In genomic region chr11:118008271-118008903, GRCh38 we compare ENCODE assay signal across 12 cellular contexts. TPM values are rescaled to one million over a fixed set of nuclear protein-coding genes. Genes with fewer than 3 reads are reported as not detected.
A peak's percentile ranks its signal among the peaks of the same experiment; 100 is the strongest.
DNase-seq lines count a peak whose midpoint lies in the region; ATAC-seq, FAIRE-seq and TF ChIP-seq lines count a peak whose summit lies in the region.
"Had no signal": no experiment of that assay in that cellular context is flagged by ENCODE, and none has a peak within 500 bp of the region (broad histone marks: within the 10 kb centered on the region; RNA-seq: fewer than 3 reads in every experiment).

No MANE protein-coding gene starts in this region.

- peaks cover 73 to 90% of the 10 kb centered on the region in 2 experiments for H3K4me1 ChIP-seq in K562 (replicated peaks in 1 of 2; ENCODE audit: control insufficient read depth in 2 of 2, insufficient read depth in 2 of 2, low read length in 2 of 2)
- H3K4me1 ChIP-seq in skeletal muscle tissue (ENCODE audit: control insufficient read depth in 3 of 3, insufficient read depth in 3 of 3, low read length in 3 of 3) = peaks cover 0 to 11% (median 3%) of the 10 kb centered on the region in 3 donors
- H3K4me1 ChIP-seq: A549 had no signal

- intact Hi-C loops in activated CD4-positive, alpha-beta T cell treated with anti-CD3 and anti-CD28 coated beads for 36 hours (cut with DNase I, micrococcal nuclease) = loop anchor here in 1 of 2 experiments (10.0 kb wide), 1 partner anchor 296 kb away; the partner anchor contains the start of gene CD3E
- intact Hi-C loops in K562 (cut with micrococcal nuclease) (no loop called here), dorsolateral prefrontal cortex (cut with DNase I) (no loop called here)

- FAIRE-seq in K562 (lab: Jason Lieb, UNC) = no peak
- FAIRE-seq: A549, islet of Langerhans had no signal

- DNase-seq in activated CD4-positive, alpha-beta T cell treated with anti-CD3 and anti-CD28 coated beads for 36 hours = no peak
- no peak for DNase-seq in activated CD4-positive, alpha-beta T cell treated with anti-CD3 and anti-CD28 coated beads for 4 hours
- DNase-seq in NB4 (ENCODE audit: low read depth) = peak; percentile 71
- no peak for DNase-seq in K562 (ENCODE audit: extremely low read depth in 1 of 4, low spot score in 3 of 4)
- no peak for DNase-seq in dorsolateral prefrontal cortex
- no peak for DNase-seq in AG08395 (ENCODE audit: low spot score)
- DNase-seq in NCI-H1694 (lab: John Stamatoyannopoulos, UW) = no peak
- DNase-seq: cerebellar nuclear complex, NCI-H510A treated with DMSO at 0.1 percent for 48 hours had no signal

- TF ChIP-seq CTCF in NB4 (IDR thresholded peaks at IDR 0.05; ENCODE audit: low read depth, low read length) = no peak
- TF ChIP-seq CTCF in K562 (IDR thresholded peaks at IDR 0.05 in 2 of 3, conservative IDR thresholded peaks at IDR 0.05 in 1 of 3; ENCODE audit: insufficient read depth in 2 of 3, low read depth in 1 of 3, low read length in 3 of 3) = no peak
- no peak for TF ChIP-seq CTCF in dorsolateral prefrontal cortex (IDR thresholded peaks at IDR 0.05 in 54 of 56, conservative IDR thresholded peaks at IDR 0.05 in 2 of 56; ENCODE audit: low read depth in 1 of 56, partially characterized antibody in 56 of 56)

- H3K27ac ChIP-seq in K562 (ENCODE audit: extremely low read depth, low read depth, low read length) (no peak overlapping the region), skeletal muscle tissue (ENCODE audit: low read depth, low read length) (peak overlapping the region; percentile 47), dorsolateral prefrontal cortex (peak overlapping the region in 17 of 59 donors; percentile 10 to 73 (median 39))
- H3K27ac ChIP-seq: A549 had no signal

- TF ChIP-seq EP300 in K562 (IDR thresholded peaks at IDR 0.05; ENCODE audit: low read length) = no peak

- no peaks in the 10 kb centered on the region; the same call in 2 of the 3 replicates for H3K36me3 ChIP-seq in K562 (ENCODE audit: control insufficient read depth, insufficient read depth, low read length)
- no peaks in the 10 kb centered on the region for H3K36me3 ChIP-seq in skeletal muscle tissue (ENCODE audit: control insufficient read depth in 3 of 3, insufficient read depth in 3 of 3, low read length in 3 of 3)

- H3K27ac Mint-ChIP-seq in activated CD4-positive, alpha-beta T cell treated with anti-CD3 and anti-CD28 coated beads for 36 hours = peak overlapping the region; percentile 55

- CTCF ChIA-PET in activated CD4-positive, alpha-beta T cell treated with anti-CD3 and anti-CD28 coated beads for 36 hours (lab: Charles Lee) = interaction anchor here (0.6 to 0.9 kb wide), 2 partner anchors 13 to 58 kb away, joined by 3 read pairs; no protein-coding TSS in a partner anchor
- CTCF ChIA-PET in K562 (lab: Yijun Ruan, JAX; ENCODE audit: low intra/inter-chr PET ratio) = no interaction called here

- no peaks in the 10 kb centered on the region for H3K9me1 ChIP-seq in K562 (ENCODE audit: control insufficient read depth, insufficient read depth, low read length)

- H3K4me3 Mint-ChIP-seq in activated CD4-positive, alpha-beta T cell treated with anti-CD3 and anti-CD28 coated beads for 36 hours = no peak overlapping the region

- H3K9ac ChIP-seq in K562 (ENCODE audit: insufficient read depth in 1 of 2, low read depth in 2 of 2, low read length in 2 of 2) = no peak overlapping the region
- H3K9ac ChIP-seq in skeletal muscle tissue (ENCODE audit: low read depth in 1 of 3, low read length in 3 of 3) = no peak overlapping the region

- peaks cover 9% of the 10 kb centered on the region for H3K9me3 Mint-ChIP-seq in activated CD4-positive, alpha-beta T cell treated with anti-CD3 and anti-CD28 coated beads for 36 hours (ENCODE audit: low read depth)

- no peak for ATAC-seq in activated CD4-positive, alpha-beta T cell treated with anti-CD3 and anti-CD28 coated beads for 36 hours
- ATAC-seq in K562 = no peak
- ATAC-seq: A549 had no signal

- H3K4me3 ChIP-seq in NB4 (ENCODE audit: low read depth, low read length) (no peak overlapping the region), K562 (no peak overlapping the region), skeletal muscle tissue (ENCODE audit: low read length in 3 of 3) (no peak overlapping the region), dorsolateral prefrontal cortex (no peak overlapping the region)
- H3K4me3 ChIP-seq: A549 had no signal

- peaks cover 79% of the 10 kb centered on the region for H3K4me1 Mint-ChIP-seq in activated CD4-positive, alpha-beta T cell treated with anti-CD3 and anti-CD28 coated beads for 36 hours

- WGBS in K562 (ENCODE audit: insufficient coverage, low coverage, missing lambda C conversion rate) = 54% methylated on average over 4 of the region's 4 CpGs

- H3K27me3 Mint-ChIP-seq in activated CD4-positive, alpha-beta T cell treated with anti-CD3 and anti-CD28 coated beads for 36 hours = no peaks in the 10 kb centered on the region

- BruUV-seq in K562 (replicated peaks; lab: Mats Ljungman, UMichigan) = no TSS peak

- H2AFZ ChIP-seq in K562 (ENCODE audit: low read depth, low read length) = no peak overlapping the region

- peaks cover 13% of the 10 kb centered on the region for H3K36me3 Mint-ChIP-seq in activated CD4-positive, alpha-beta T cell treated with anti-CD3 and anti-CD28 coated beads for 36 hours (ENCODE audit: low read depth)

- POLR2A ChIA-PET in activated CD4-positive, alpha-beta T cell treated with anti-CD3 and anti-CD28 coated beads for 36 hours (lab: Charles Lee) = no interaction called here
- POLR2A ChIA-PET in K562 (lab: Yijun Ruan, JAX) = interaction anchor here (1.2 kb wide), 1 partner anchor 10 kb away, joined by 3 read pairs; no protein-coding TSS in a partner anchor

- no peak overlapping the region for H3K4me2 ChIP-seq in K562 (ENCODE audit: insufficient read depth, low read length)
- H3K4me2 ChIP-seq: A549 had no signal

- H3K9me3 ChIP-seq in K562 (replicated peaks; ENCODE audit: control insufficient read depth, insufficient read depth, low read depth, low read length) = no peaks in the 10 kb centered on the region; the same call in 1 of the 2 replicates
- H3K9me3 ChIP-seq in skeletal muscle tissue (ENCODE audit: control insufficient read depth in 3 of 3, low read length in 3 of 3) = no peaks in the 10 kb centered on the region
- H3K9me3 ChIP-seq: A549 had no signal

- TF ChIP-seq POLR2A in NB4 (IDR thresholded peaks at IDR 0.05; ENCODE audit: extremely low read depth, insufficient read length) (no peak), K562 (conservative IDR thresholded peaks at IDR 0.05) (no peak)

- no peak for TF ChIP-seq RAD21 in K562 (CRISPR knock-in tag; conservative IDR thresholded peaks at IDR 0.05 in 1 of 2, IDR thresholded peaks at IDR 0.05 in 1 of 2)

- no peaks in the 10 kb centered on the region for H4K20me1 ChIP-seq in K562 (replicated peaks; ENCODE audit: control insufficient read depth, insufficient read depth, low read length)

- H3K79me2 ChIP-seq in K562 (ENCODE audit: control insufficient read depth, insufficient read depth, low read length) = no peaks in the 10 kb centered on the region

- no peaks in the 10 kb centered on the region for H3K27me3 ChIP-seq in K562 (ENCODE audit: control insufficient read depth in 2 of 2, insufficient read depth in 2 of 2, low read length in 2 of 2)
- peaks cover 0 to 9% (median 6%) of the 10 kb centered on the region in 3 donors for H3K27me3 ChIP-seq in skeletal muscle tissue (ENCODE audit: control insufficient read depth in 3 of 3, insufficient read depth in 3 of 3, low read length in 3 of 3)
- no peaks in the 10 kb centered on the region for H3K27me3 ChIP-seq in dorsolateral prefrontal cortex

- in situ Hi-C loops in K562 (cut with MboI) = no loop called here

TF ChIP-seq in K562, 482 proteins besides CTCF, POLR2A, EP300 and RAD21:
- TF ChIP-seq CEBPB (tag; IDR thresholded peaks at IDR 0.05) (peak; percentile 36; the same call in 1 of the 2 replicates), DMBX1 (CRISPR knock-in tag; IDR thresholded peaks at IDR 0.05; ENCODE audit: borderline replicate concordance) (no peak), CEBPG (CRISPR knock-in tag; IDR thresholded peaks at IDR 0.05) (no peak), CEBPG (tag; conservative IDR thresholded peaks at IDR 0.05 in 1 of 2, IDR thresholded peaks at IDR 0.05 in 1 of 2) (0 out of 4 replicates have a peak, but pooled peaks have one; percentile 20 to 38), ETV1 (tag; conservative IDR thresholded peaks at IDR 0.05; ENCODE audit: low read depth) (no peak)

RNA-seq across cellular contexts. Expression of gene IL10RA, which starts 22.2 kb away (rescaled TPM):
- total RNA-seq in activated CD4-positive, alpha-beta T cell treated with anti-CD3 and anti-CD28 coated beads for 36 hours = 10 to 100 TPM; 57.1 to 79.4 TPM
- total RNA-seq in K562 (2011; cell fraction: chromatin; rRNA removed; ENCODE audit: low replicate concordance) = 33.8 and 58.3 TPM in 2 replicates
- total RNA-seq in K562 (2011; cell fraction: nucleolus; rRNA removed) = 34.2 and 42.5 TPM in 2 replicates
- 41.9 and 43.4 TPM in 2 replicates for total RNA-seq in K562 (2011; cell fraction: nucleoplasm; rRNA removed)
- 2.9 and 3.5 TPM in 2 replicates for total RNA-seq in K562 (2014; rRNA removed)
- total RNA-seq in K562 (2014; rRNA removed; fragmentation: Illumina TruSeq; extraction: Trizol) = 2.0 and 2.9 TPM in 2 replicates
- 1.4 and 2.1 TPM in 2 replicates for total RNA-seq in K562 (2015; rRNA removed; fragmentation: Illumina TruSeq; extraction: Trizol)
- total RNA-seq in K562 (2021) = 4.6 and 4.9 TPM in 2 replicates
- polyA plus RNA-seq in K562 (2011; rRNA removed) = 15.4 and 17.3 TPM in 2 replicates
- 9.1 and 23.9 TPM in 2 replicates for polyA plus RNA-seq in K562 (2011; cell fraction: cytosol; rRNA removed)
- polyA plus RNA-seq in K562 (2011; cell fraction: nucleus; rRNA removed) = 18.2 and 38.1 TPM in 2 replicates
- polyA plus RNA-seq in K562 (2012) = 3.8 and 12.5 TPM in 2 replicates
- polyA plus RNA-seq in K562 (2014; fragmentation: Illumina TruSeq; extraction: Trizol) = 4.0 and 4.5 TPM in 2 replicates
- under 1 TPM; 0.17 to 0.48 TPM for polyA plus RNA-seq in K562 (2014; fragmentation: Nextera tagmentation; extraction: Ambion mirVana)
- 2.7 and 3.6 TPM in 2 replicates for polyA plus RNA-seq in K562 (2014; rRNA removed)
- 19.8 and 20.3 TPM in 2 replicates for polyA minus RNA-seq in K562 (2011; rRNA and poly(A)+ RNA removed)
- polyA minus RNA-seq in K562 (2011; cell fraction: cytosol; rRNA and poly(A)+ RNA removed) = 7.5 and 11.4 TPM in 2 replicates
- 24.1 and 28.3 TPM in 2 replicates for polyA minus RNA-seq in K562 (2011; cell fraction: nucleus; rRNA and poly(A)+ RNA removed)
- total RNA-seq in skeletal muscle tissue = 8.9 TPM
- 10 to 100 TPM in 47 of 120 experiments, 1 to 10 TPM in 73; 3.0 to 23.1 (median 8.5) TPM for total RNA-seq in dorsolateral prefrontal cortex
